In the genomic region with DNA sequence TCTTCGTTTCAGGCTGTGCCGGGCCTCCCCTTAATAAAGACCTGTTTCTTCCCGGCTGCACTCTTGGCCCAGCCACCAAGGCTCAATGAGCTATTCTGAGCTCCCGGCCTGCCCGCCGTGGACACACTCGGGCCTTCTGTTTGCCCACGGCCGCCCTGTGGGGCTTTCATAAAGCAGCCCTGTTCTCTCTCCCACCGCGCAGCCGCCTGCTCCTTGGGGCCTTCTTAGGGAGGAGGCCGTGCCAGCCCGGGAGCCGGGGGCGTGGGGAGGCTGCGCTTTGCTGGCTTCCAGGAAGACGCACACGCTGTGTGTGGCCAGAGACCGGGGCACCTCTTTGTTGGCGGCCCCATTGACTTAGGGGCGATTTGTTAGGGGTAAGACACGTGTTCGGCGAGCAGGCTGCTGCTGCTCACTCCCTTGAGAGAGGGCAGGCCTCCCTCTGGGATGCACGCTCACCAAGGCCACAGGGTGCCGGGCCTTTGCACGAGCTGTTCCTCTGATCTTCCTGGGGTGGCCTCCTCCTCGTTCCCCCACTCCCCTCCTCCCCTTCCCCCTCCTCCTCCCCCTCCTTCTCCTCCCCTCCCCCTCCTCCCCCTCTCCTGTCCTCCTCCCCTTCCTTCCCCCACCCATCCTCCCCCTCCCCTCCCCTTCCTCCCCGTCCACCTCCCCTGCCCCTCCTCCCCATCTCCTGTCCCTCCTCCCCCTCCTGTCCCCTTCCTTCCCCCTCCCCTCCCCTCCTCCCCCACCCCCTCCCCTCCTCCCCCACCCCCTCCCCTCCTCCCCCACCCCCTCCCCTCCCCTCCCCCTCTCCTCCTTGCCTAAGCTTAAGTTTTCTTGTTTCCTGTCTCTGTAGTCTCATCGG, we compare ENCODE assay signal across 1 cellular context.
TF ChIP-seq lines count a peak whose summit lies in the region.

No MANE protein-coding gene starts in this region.

TF ChIP-seq in H1, 55 proteins besides CTCF, POLR2A, EP300 and RAD21:
- no peak for TF ChIP-seq BCL11A (IDR thresholded peaks at IDR 0.05; ENCODE audit: low read depth in 2 of 2, low read length in 2 of 2)
- TF ChIP-seq, protein P1, sequence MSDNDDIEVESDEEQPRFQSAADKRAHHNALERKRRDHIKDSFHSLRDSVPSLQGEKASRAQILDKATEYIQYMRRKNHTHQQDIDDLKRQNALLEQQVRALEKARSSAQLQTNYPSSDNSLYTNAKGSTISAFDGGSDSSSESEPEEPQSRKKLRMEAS (IDR thresholded peaks at IDR 0.05): peak; percentile 71; the same call in 1 of the 2 replicates
TF ChIP-seq in H1: peak in this region for 1.
